1 cellular context compared by ENCODE assay signal in genomic region chr9:124302921-124303320, GRCh38.
TF ChIP-seq lines count a peak whose summit lies in the region.

No MANE protein-coding gene starts in this region.

TF ChIP-seq in IMR-90, 13 proteins besides CTCF, POLR2A, EP300 and RAD21:
- TF ChIP-seq MXI1 (IDR thresholded peaks at IDR 0.05; ENCODE audit: borderline replicate concordance, low read depth, low read length), result no peak
- TF ChIP-seq USF2 (IDR thresholded peaks at IDR 0.05; ENCODE audit: low read depth, low read length), result no peak
- TF ChIP-seq RCOR1 (IDR thresholded peaks at IDR 0.05; ENCODE audit: insufficient replicate concordance, low read length), result no peak
- TF ChIP-seq SMC3 (IDR thresholded peaks at IDR 0.05; ENCODE audit: low read depth, low read length), result no peak
- no peak for TF ChIP-seq MAFK (IDR thresholded peaks at IDR 0.05; ENCODE audit: low read depth, low read length)
- TF ChIP-seq NFE2L2 (IDR thresholded peaks at IDR 0.05; ENCODE audit: low read depth, low read length), result no peak
- TF ChIP-seq BHLHE40 (IDR thresholded peaks at IDR 0.05; ENCODE audit: low read depth, low read length), result no peak
- no peak for TF ChIP-seq MAZ (IDR thresholded peaks at IDR 0.05; ENCODE audit: borderline replicate concordance, low read depth, low read length)
- TF ChIP-seq CHD1 (IDR thresholded peaks at IDR 0.05; ENCODE audit: low read depth, low read length), result no peak
- no peak for TF ChIP-seq FOS (IDR thresholded peaks at IDR 0.05; ENCODE audit: low read depth, low read length)
